In the genomic region with DNA sequence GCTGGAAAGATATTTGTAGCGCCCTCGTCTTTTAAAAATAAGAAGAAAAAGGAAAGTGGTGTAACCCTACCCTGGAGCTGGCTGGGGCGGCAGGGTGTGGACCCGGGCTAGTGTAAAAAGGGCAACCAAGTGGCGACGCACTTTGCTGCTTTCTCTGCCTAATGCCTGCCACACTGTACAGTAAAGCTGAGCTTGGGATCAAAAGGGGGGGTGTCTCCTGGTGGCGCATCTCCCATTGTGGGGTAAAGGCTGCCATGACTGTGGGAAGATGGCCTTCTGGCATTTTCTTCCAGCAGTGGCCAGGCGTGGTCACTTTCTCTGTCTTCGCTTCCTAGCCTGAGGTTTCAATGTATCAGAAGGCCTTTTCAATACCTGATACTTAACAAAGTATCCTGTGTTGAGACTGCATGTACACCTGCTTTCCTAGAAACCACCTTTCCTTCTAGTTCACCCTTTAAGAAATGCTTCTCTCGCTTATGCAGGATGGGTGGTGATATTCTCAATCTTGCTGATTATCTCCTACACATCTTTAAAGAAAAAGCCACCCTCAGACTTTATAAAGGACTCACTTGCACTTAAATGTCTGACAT, we compare ENCODE assay signal across 8 cellular contexts. TPM values are rescaled to one million over a fixed set of nuclear protein-coding genes. Genes with fewer than 3 reads are reported as not detected.
DNase-seq lines count a peak whose midpoint lies in the region; ATAC-seq, FAIRE-seq and TF ChIP-seq lines count a peak whose summit lies in the region.

No MANE protein-coding gene starts in this region.

- peaks cover 6% of the 10 kb centered on the region for H3F3A ChIP-seq in neural progenitor cell (ENCODE audit: low read depth)

- H3K27me3 ChIP-seq in neural progenitor cell, result no peaks in the 10 kb centered on the region

- H3K4me2 ChIP-seq in A549 (peak overlapping the region; percentile 95), neural progenitor cell (peak overlapping the region; percentile 84)

- H2AFZ ChIP-seq in neural progenitor cell (replicated peaks), result peak overlapping the region; percentile 99

- FAIRE-seq in A549 (lab: Jason Lieb, UNC), result no peak

- peak overlapping the region; percentile 31 for H3K9ac ChIP-seq in neural progenitor cell

- H3K27ac ChIP-seq in A549 (peak overlapping the region; percentile 96), neural progenitor cell (no peak overlapping the region)

- H3K4me1 ChIP-seq in A549 (peaks cover 75% of the 10 kb centered on the region), neural progenitor cell (peaks cover 15% of the 10 kb centered on the region)

- ATAC-seq in A549 (peak; percentile 38 to 42), activated B cell treated with CpG ODN at 0.5 μM for 24 hours (ENCODE audit: low read depth) (no peak), GM18907 (IDR thresholded peaks at IDR 0.05; ENCODE audit: unreplicated experiment) (no peak)

- peaks cover 19% of the 10 kb centered on the region for H3K79me2 ChIP-seq in neural progenitor cell (ENCODE audit: low read depth)

- H3K27me3 Mint-ChIP-seq in activated B cell treated with CpG ODN at 0.5 μM for 24 hours, result no peaks in the 10 kb centered on the region
- H3K27me3 Mint-ChIP-seq in neural progenitor cell (ENCODE audit: insufficient read depth, low read depth), result peaks cover 4% of the 10 kb centered on the region

- CTCF ChIA-PET in A549 (lab: Yijun Ruan, JAX), result interaction anchor here (1.5 kb wide), 1 partner anchor 33 kb away, joined by 4 read pairs; no protein-coding TSS in a partner anchor
- CTCF ChIA-PET in activated B cell treated with CpG ODN at 0.5 μM for 24 hours (lab: Charles Lee), result interaction anchor here (1.5 to 2.1 kb wide), 2 partner anchors 34 to 35 kb away, joined by 5 to 6 read pairs; a partner anchor contains a TSS

- TF ChIP-seq RAD21 in A549 (conservative IDR thresholded peaks at IDR 0.05 in 1 of 2, IDR thresholded peaks at IDR 0.05 in 1 of 2), result no peak

- H3K9me3 ChIP-seq in A549 (no peaks in the 10 kb centered on the region), neural progenitor cell (ENCODE audit: low read depth) (no peaks in the 10 kb centered on the region)

- no peak for TF ChIP-seq EP300 in A549 (IDR thresholded peaks at IDR 0.05)

- peak overlapping the region; percentile 62 for H3K4me3 ChIP-seq in A549
- H3K4me3 ChIP-seq in GM12875 (ENCODE audit: low read depth, low read length), result peak overlapping the region; percentile 73
- H3K4me3 ChIP-seq in fibroblast of villous mesenchyme (ENCODE audit: low read depth, low read length), result peak overlapping the region; percentile 96
- peak overlapping the region; percentile 84 for H3K4me3 ChIP-seq in neural progenitor cell

- TF ChIP-seq CTCF in A549 (IDR thresholded peaks at IDR 0.05), result no peak
- no peak for TF ChIP-seq CTCF in GM12875 (IDR thresholded peaks at IDR 0.05; ENCODE audit: borderline replicate concordance, insufficient read depth, low read depth, low read length)
- no peak for TF ChIP-seq CTCF in activated B cell treated with CpG ODN at 0.5 μM for 24 hours (IDR thresholded peaks at IDR 0.05)
- TF ChIP-seq CTCF in fibroblast of villous mesenchyme (IDR thresholded peaks at IDR 0.05; ENCODE audit: insufficient read depth, low read depth, low read length), result no peak
- TF ChIP-seq CTCF in neural progenitor cell (IDR thresholded peaks at IDR 0.05), result no peak

- WGBS in A549 (ENCODE audit: missing lambda C conversion rate), result 1% methylated on average over 10 of the region's 10 CpGs

- H3K9me3 Mint-ChIP-seq in activated B cell treated with CpG ODN at 0.5 μM for 24 hours (no peaks in the 10 kb centered on the region), neural progenitor cell (no peaks in the 10 kb centered on the region)

- H3K4me1 Mint-ChIP-seq in activated B cell treated with CpG ODN at 0.5 μM for 24 hours, result peaks cover 87% of the 10 kb centered on the region
- H3K4me1 Mint-ChIP-seq in neural progenitor cell, result peaks cover 61% of the 10 kb centered on the region

- H3K4me3 Mint-ChIP-seq in activated B cell treated with CpG ODN at 0.5 μM for 24 hours (peak overlapping the region; percentile 96), neural progenitor cell (peak overlapping the region; percentile 94)

- no peaks in the 10 kb centered on the region for H3K36me3 ChIP-seq in neural progenitor cell

- DNase-seq in A549 (ENCODE audit: low read depth in 1 of 2, low spot score in 1 of 2), result no peak
- no peak for DNase-seq in activated B cell treated with CpG ODN at 0.5 μM for 24 hours
- DNase-seq in fibroblast of villous mesenchyme (ENCODE audit: low read depth), result peak; percentile 40
- peak; percentile 29 for DNase-seq in neural progenitor cell (ENCODE audit: low spot score)
- DNase-seq in NK-92 (lab: John Stamatoyannopoulos, UW; ENCODE audit: unreplicated experiment), result no peak
- no peak for DNase-seq in stimulated activated CD4-positive, alpha-beta T cell treated with anti-CD3 and anti-CD28 coated beads, Interleukin-1b, Interleukin-23, amount 100 ng/mL, for 48 hours

- no peak for TF ChIP-seq POLR2A in A549 (IDR thresholded peaks at IDR 0.05; ENCODE audit: low read length)

- peaks cover 31% of the 10 kb centered on the region for H3K36me3 Mint-ChIP-seq in activated B cell treated with CpG ODN at 0.5 μM for 24 hours (ENCODE audit: low read depth)
- peaks cover under 1% of the 10 kb centered on the region for H3K36me3 Mint-ChIP-seq in neural progenitor cell

- H4K20me1 ChIP-seq in neural progenitor cell (ENCODE audit: low read depth), result no peaks in the 10 kb centered on the region

- peak overlapping the region; percentile 95 for H3K27ac Mint-ChIP-seq in activated B cell treated with CpG ODN at 0.5 μM for 24 hours
- no peak overlapping the region for H3K27ac Mint-ChIP-seq in neural progenitor cell

- POLR2A ChIA-PET in A549 (lab: Yijun Ruan, JAX), result no interaction called here
- POLR2A ChIA-PET in activated B cell treated with CpG ODN at 0.5 μM for 24 hours (lab: Charles Lee), result interaction anchor here (0.8 to 8.9 kb wide), 4 partner anchors 8 to 73 kb away, joined by 3 to 109 read pairs (median 62); a partner anchor contains a TSS

- intact Hi-C loops in activated B cell treated with CpG ODN at 0.5 μM for 24 hours (cut with micrococcal nuclease), result loop anchor here (2.0 to 10.0 kb wide), 3 partner anchors 35 to 1999 kb away; a partner anchor contains a TSS

TF ChIP-seq in A549, 52 proteins besides CTCF, POLR2A, EP300 and RAD21:
- TF ChIP-seq NFE2L2 (conservative IDR thresholded peaks at IDR 0.05; ENCODE audit: low read length), result no peak
- TF ChIP-seq, protein P1, sequence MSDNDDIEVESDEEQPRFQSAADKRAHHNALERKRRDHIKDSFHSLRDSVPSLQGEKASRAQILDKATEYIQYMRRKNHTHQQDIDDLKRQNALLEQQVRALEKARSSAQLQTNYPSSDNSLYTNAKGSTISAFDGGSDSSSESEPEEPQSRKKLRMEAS (IDR thresholded peaks at IDR 0.05), result 0 out of 2 replicates have a peak, but pooled peaks have one; percentile 17
- TF ChIP-seq, protein P2, sequence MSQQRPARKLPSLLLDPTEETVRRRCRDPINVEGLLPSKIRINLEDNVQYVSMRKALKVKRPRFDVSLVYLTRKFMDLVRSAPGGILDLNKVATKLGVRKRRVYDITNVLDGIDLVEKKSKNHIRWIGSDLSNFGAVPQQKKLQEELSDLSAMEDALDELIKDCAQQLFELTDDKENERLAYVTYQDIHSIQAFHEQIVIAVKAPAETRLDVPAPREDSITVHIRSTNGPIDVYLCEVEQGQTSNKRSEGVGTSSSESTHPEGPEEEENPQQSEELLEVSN (IDR thresholded peaks at IDR 0.05; ENCODE audit: borderline replicate concordance, low read depth), result peak; percentile 40; the same call in 1 of the 2 replicates

RNA-seq across cellular contexts. Expression of a gene that starts 0.9 kb away (rescaled TPM):
- polyA plus RNA-seq in A549 (2011; rRNA removed) (86.6 and 109 TPM in 2 replicates), A549 (2017; fragmentation: RNase III; extraction: RNeasy Plus Mini Kit Qiagen cat#74134 plus additional on column Dnase treatment) (73.8 to 78.7 TPM (median 76.9 TPM) in 3 replicates)
- 31.8 and 36.1 TPM in 2 replicates for polyA plus RNA-seq in A549 (2012; cell fraction: cytosol; rRNA removed)
- polyA plus RNA-seq in A549 (2012; cell fraction: nucleus; rRNA removed), result 25.5 and 26.0 TPM in 2 replicates
- 50.4 and 67.8 TPM in 2 replicates for polyA minus RNA-seq in A549 (2011; rRNA and poly(A)+ RNA removed)
- total RNA-seq in activated B cell treated with CpG ODN at 0.5 μM for 24 hours (77.5 and 77.8 TPM in 2 replicates), fibroblast of villous mesenchyme (53.1 and 89.4 TPM in 2 replicates), neural progenitor cell (ENCODE audit: low replicate concordance) (50.5 and 72.4 TPM in 2 replicates)

RNA-seq across cellular contexts. Expression of a gene that starts 5.5 kb away (rescaled TPM):
- 54.0 and 62.7 TPM in 2 replicates for polyA plus RNA-seq in A549 (2011; rRNA removed)
- polyA plus RNA-seq in A549 (2012; cell fraction: cytosol; rRNA removed), result 19.3 and 20.9 TPM in 2 replicates
- 11.5 and 15.9 TPM in 2 replicates for polyA plus RNA-seq in A549 (2012; cell fraction: nucleus; rRNA removed)
- 41.9 to 54.6 TPM (median 50.0 TPM) in 3 replicates for polyA plus RNA-seq in A549 (2017; fragmentation: RNase III; extraction: RNeasy Plus Mini Kit Qiagen cat#74134 plus additional on column Dnase treatment)
- 11.5 and 18.7 TPM in 2 replicates for polyA minus RNA-seq in A549 (2011; rRNA and poly(A)+ RNA removed)
- total RNA-seq in activated B cell treated with CpG ODN at 0.5 μM for 24 hours, result 86.6 and 91.9 TPM in 2 replicates
- total RNA-seq in fibroblast of villous mesenchyme, result 82.1 and 92.0 TPM in 2 replicates
- total RNA-seq in neural progenitor cell (ENCODE audit: low replicate concordance), result 102 and 144 TPM in 2 replicates

RNA-seq across cellular contexts. Expression of a gene that starts 33.5 kb away (rescaled TPM):
- polyA plus RNA-seq in A549 (2011; rRNA removed), result 13.9 and 17.2 TPM in 2 replicates
- polyA plus RNA-seq in A549 (2012; cell fraction: cytosol; rRNA removed), result 2.2 and 2.4 TPM in 2 replicates
- polyA plus RNA-seq in A549 (2012; cell fraction: nucleus; rRNA removed), result 1.6 and 1.8 TPM in 2 replicates
- 13.7 to 16.1 TPM (median 15.3 TPM) in 3 replicates for polyA plus RNA-seq in A549 (2017; fragmentation: RNase III; extraction: RNeasy Plus Mini Kit Qiagen cat#74134 plus additional on column Dnase treatment)
- 8.2 and 9.3 TPM in 2 replicates for polyA minus RNA-seq in A549 (2011; rRNA and poly(A)+ RNA removed)
- total RNA-seq in activated B cell treated with CpG ODN at 0.5 μM for 24 hours, result 36.8 and 43.6 TPM in 2 replicates
- 45.1 and 49.2 TPM in 2 replicates for total RNA-seq in fibroblast of villous mesenchyme
- 14.6 and 24.4 TPM in 2 replicates for total RNA-seq in neural progenitor cell (ENCODE audit: low replicate concordance)

RNA-seq across cellular contexts. Expression of a gene that starts 36.8 kb away (rescaled TPM):
- polyA plus RNA-seq in A549 (2011; rRNA removed) (not detected in 2 replicates), A549 (2017; fragmentation: RNase III; extraction: RNeasy Plus Mini Kit Qiagen cat#74134 plus additional on column Dnase treatment) (not detected in 3 replicates)
- not detected in 2 replicates for polyA plus RNA-seq in A549 (2012; cell fraction: cytosol; rRNA removed)
- not detected in 2 replicates for polyA plus RNA-seq in A549 (2012; cell fraction: nucleus; rRNA removed)
- not detected in 2 replicates for polyA minus RNA-seq in A549 (2011; rRNA and poly(A)+ RNA removed)
- total RNA-seq in activated B cell treated with CpG ODN at 0.5 μM for 24 hours (not detected in 2 replicates), fibroblast of villous mesenchyme (not detected in 2 replicates), neural progenitor cell (ENCODE audit: low replicate concordance) (not detected in 2 replicates)

Comparison
In these comparisons a context has a peak if more than half of its experiments do, and no peak if none do; other contexts are left out.
1. ATAC-seq: peak in A549 (2 of 2); none in activated B cell treated with CpG ODN at 0.5 μM for 24 hours (single experiment) and GM18907 (single experiment).
2. DNase-seq: peak in fibroblast of villous mesenchyme (single experiment) and neural progenitor cell (single experiment); none in A549 (0 of 2), activated B cell treated with CpG ODN at 0.5 μM for 24 hours (single experiment), NK-92 (single experiment) and stimulated activated CD4-positive, alpha-beta T cell treated with anti-CD3 and anti-CD28 coated beads, Interleukin-1b, Interleukin-23, amount 100 ng/mL, for 48 hours (single experiment).
3. Peak in every context shown above with its lines, with median percentiles within 50 percentile points of each other: H3K4me3 ChIP-seq.